8 cellular contexts compared by ENCODE assay signal in the genomic region with DNA sequence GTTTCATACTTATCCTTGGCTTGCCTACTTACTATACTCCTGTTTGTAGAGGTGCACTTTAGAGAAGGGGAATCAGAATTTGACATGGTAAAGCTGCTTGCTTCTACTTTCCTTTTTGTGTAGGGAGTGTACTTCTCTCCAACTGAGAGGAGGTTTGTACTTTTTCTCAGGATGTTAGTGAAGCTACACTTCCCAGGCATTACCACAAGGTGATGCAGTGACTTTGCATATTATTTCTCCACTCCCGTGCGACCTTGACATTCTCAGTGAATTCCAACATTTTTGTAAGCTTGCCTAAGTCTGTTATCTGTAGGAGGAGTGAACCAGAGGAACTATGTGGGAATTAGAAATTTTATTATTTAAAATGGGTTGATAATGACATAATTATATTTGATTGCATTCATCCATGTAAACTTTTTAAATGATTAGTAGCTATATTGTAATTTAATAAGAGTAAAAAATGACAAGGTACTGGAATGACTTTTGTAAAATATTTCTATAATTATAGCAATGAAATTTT. TPM values are rescaled to one million over a fixed set of nuclear protein-coding genes. Genes with fewer than 3 reads are reported as not detected.
DNase-seq lines count a peak whose midpoint lies in the region; ATAC-seq and TF ChIP-seq lines count a peak whose summit lies in the region.

No MANE protein-coding gene starts in this region.

- peak; percentile 83 for TF ChIP-seq CTCF in astrocyte of the cerebellum (IDR thresholded peaks at IDR 0.05; ENCODE audit: low read depth, low read length, missing control alignments)

- DNase-seq in GDM1 (lab: John Stamatoyannopoulos, UW) (peak; percentile 22), NAMALWA (ENCODE audit: low spot score) (peak; percentile 73), astrocyte of the cerebellum (ENCODE audit: low read depth) (peak; percentile 69), kidney tubule cell (ENCODE audit: low spot score) (peak; percentile 74), NCI-H187 (lab: John Stamatoyannopoulos, UW) (no peak)
- DNase-seq in activated naive CD8-positive, alpha-beta T cell treated with anti-CD3 and anti-CD28 coated beads for 36 hours, result no peak

- peaks cover 57% of the 10 kb centered on the region for H3K4me1 Mint-ChIP-seq in activated naive CD8-positive, alpha-beta T cell treated with anti-CD3 and anti-CD28 coated beads for 36 hours

- in situ Hi-C loops in astrocyte of the cerebellum (cut with HindIII; ENCODE audit: low sequenced_read_pairs), result no loop called here

- peaks cover 7% of the 10 kb centered on the region for H3K36me3 Mint-ChIP-seq in activated naive CD8-positive, alpha-beta T cell treated with anti-CD3 and anti-CD28 coated beads for 36 hours

- H3K36me3 ChIP-seq in ACC112 (ENCODE audit: insufficient read depth, low read length), result peaks cover 12% of the 10 kb centered on the region

- peaks cover 65% of the 10 kb centered on the region for H3K79me2 ChIP-seq in ACC112 (ENCODE audit: control insufficient read depth, insufficient read depth, low read length, unreplicated experiment)

- H3K27ac Mint-ChIP-seq in activated naive CD8-positive, alpha-beta T cell treated with anti-CD3 and anti-CD28 coated beads for 36 hours, result no peak overlapping the region

- no peaks in the 10 kb centered on the region for H3K27me3 Mint-ChIP-seq in activated naive CD8-positive, alpha-beta T cell treated with anti-CD3 and anti-CD28 coated beads for 36 hours

- no peaks in the 10 kb centered on the region for H3K27me3 ChIP-seq in ACC112 (ENCODE audit: insufficient read depth, low read length)

- H3K9me3 Mint-ChIP-seq in activated naive CD8-positive, alpha-beta T cell treated with anti-CD3 and anti-CD28 coated beads for 36 hours, result no peaks in the 10 kb centered on the region

- peaks cover 15% of the 10 kb centered on the region for H3K4me1 ChIP-seq in ACC112 (ENCODE audit: control insufficient read depth, insufficient read depth, low read length, unreplicated experiment)

- H3K4me3 Mint-ChIP-seq in activated naive CD8-positive, alpha-beta T cell treated with anti-CD3 and anti-CD28 coated beads for 36 hours, result no peak overlapping the region

- ATAC-seq in GM21360 (IDR thresholded peaks at IDR 0.05; ENCODE audit: unreplicated experiment), result no peak

- peak overlapping the region; percentile 81 for H3K27ac ChIP-seq in ACC112 (ENCODE audit: low read depth, low read length)

- peak overlapping the region; percentile 30 for H2AFZ ChIP-seq in ACC112 (ENCODE audit: low read length, unreplicated experiment)

- H3K4me3 ChIP-seq in ACC112 (ENCODE audit: low read depth, low read length) (peak overlapping the region; percentile 68), astrocyte of the cerebellum (ENCODE audit: low read depth, low read length) (no peak overlapping the region)

RNA-seq across cellular contexts. Expression of a gene that starts 5.2 kb away (rescaled TPM):
- total RNA-seq in activated naive CD8-positive, alpha-beta T cell treated with anti-CD3 and anti-CD28 coated beads for 36 hours, result 10 to 100 TPM; 72.5 to 74.8 TPM

Comparison
In these comparisons a context has a peak if more than half of its experiments do, and no peak if none do; other contexts are left out.
1. DNase-seq: peak in GDM1 (single experiment), NAMALWA (single experiment), astrocyte of the cerebellum (single experiment) and kidney tubule cell (single experiment); none in activated naive CD8-positive, alpha-beta T cell treated with anti-CD3 and anti-CD28 coated beads for 36 hours (single experiment) and NCI-H187 (0 of 2).